ENCODE assay signal across 10 cellular contexts in the genomic region with DNA sequence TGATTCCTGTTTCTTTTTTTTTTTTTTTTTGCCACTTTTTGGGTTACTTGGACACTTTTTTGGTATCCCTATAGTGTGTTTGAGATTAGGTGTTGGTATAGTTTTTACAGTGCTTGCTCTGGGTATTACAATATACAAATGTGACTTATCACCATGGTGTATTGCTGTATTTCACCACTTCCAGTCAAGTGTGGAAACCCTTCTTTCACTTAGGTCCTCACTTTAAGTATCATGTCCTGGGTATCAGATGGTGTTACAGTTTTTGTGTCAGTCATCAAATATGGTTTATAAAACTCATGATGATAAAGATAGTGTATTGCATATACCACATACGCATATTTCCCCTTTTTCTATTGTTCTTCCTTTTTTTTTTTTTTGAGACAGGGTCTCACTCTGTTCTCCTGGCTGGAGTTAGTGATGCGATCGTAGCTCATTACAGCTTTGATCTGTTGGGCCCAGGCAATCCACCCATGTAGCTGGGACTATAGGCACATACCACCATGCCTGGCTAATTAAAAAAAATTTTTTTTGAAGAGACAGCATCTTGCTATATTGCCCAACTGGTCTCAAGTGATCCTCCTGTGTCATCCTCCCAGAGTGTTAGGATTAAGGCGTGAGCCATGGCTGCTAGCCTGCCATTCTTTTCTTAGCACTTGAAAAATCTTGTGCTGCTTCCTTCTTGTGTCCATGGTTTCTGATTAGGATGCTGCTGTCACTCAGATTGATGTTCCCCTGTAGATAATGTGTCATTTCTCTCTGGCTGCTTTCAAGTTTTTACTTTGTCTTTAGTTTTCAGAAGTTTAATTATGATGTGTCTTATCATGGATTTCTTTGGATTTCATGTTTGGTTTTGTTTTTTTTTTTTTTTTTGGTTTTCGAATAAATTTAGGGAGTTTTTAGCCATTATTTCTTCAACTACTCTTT. TPM values are rescaled to one million over a fixed set of nuclear protein-coding genes. Genes with fewer than 3 reads are reported as not detected.
DNase-seq lines count a peak whose midpoint lies in the region; ATAC-seq, FAIRE-seq and TF ChIP-seq lines count a peak whose summit lies in the region.
"Had no signal": no experiment of that assay in that cellular context is flagged by ENCODE, and none has a peak within 500 bp of the region (broad histone marks: within the 10 kb centered on the region; RNA-seq: fewer than 3 reads in every experiment).

No MANE protein-coding gene starts in this region.

- TF ChIP-seq POLR2A in H54 (IDR thresholded peaks at IDR 0.05; ENCODE audit: low read depth, low read length) = no peak

- no peaks in the 10 kb centered on the region for H3K9me2 ChIP-seq in MM.1S (replicated peaks; ENCODE audit: insufficient read depth, low read length)

- peaks cover 59% of the 10 kb centered on the region for H3K79me2 ChIP-seq in MM.1S (ENCODE audit: low read length)

- H3F3A ChIP-seq in MM.1S (ENCODE audit: insufficient read depth, low read length) = peaks cover 11% of the 10 kb centered on the region

- peak overlapping the region; percentile 87 for H3K4me3 Mint-ChIP-seq in activated T-helper 1 cell treated with anti-CD3 and anti-CD28 coated beads, Interleukin-12 subunit alpha, Interleukin-12 subunit beta, Interleukin-2, Interleukin-4 antibody, amounts not matched to agents 30 ng/mL and 10 ng/mL and 1 ng/mL, durations not matched to agents 14 hours and 24 hours and 36 hours
- H3K4me3 Mint-ChIP-seq in naive thymus-derived CD8-positive, alpha-beta T cell = peak overlapping the region; percentile 32 to 96 (median 92)

- 0 out of 2 replicates have a peak, but pooled peaks cover 6% of the 10 kb centered on the region for H3K4me1 ChIP-seq in MM.1S (ENCODE audit: low read length)

- H3K27me3 Mint-ChIP-seq in activated T-helper 1 cell treated with anti-CD3 and anti-CD28 coated beads, Interleukin-12 subunit alpha, Interleukin-12 subunit beta, Interleukin-2, Interleukin-4 antibody, amounts not matched to agents 30 ng/mL and 10 ng/mL and 1 ng/mL, durations not matched to agents 14 hours and 24 hours and 36 hours (ENCODE audit: insufficient read depth) = peaks cover under 1% of the 10 kb centered on the region
- peaks cover 0 to 3% (median 0%) of the 10 kb centered on the region in 5 donors for H3K27me3 Mint-ChIP-seq in naive thymus-derived CD8-positive, alpha-beta T cell

- no peaks in the 10 kb centered on the region for H3K9me3 ChIP-seq in MM.1S (replicated peaks; ENCODE audit: insufficient read depth, low read length)

- peak; percentile 52 for DNase-seq in GF-D8 (lab: John Stamatoyannopoulos, UW)
- no peak for DNase-seq in MM.1S
- DNase-seq in activated T-helper 1 cell treated with anti-CD3 and anti-CD28 coated beads, Interleukin-12 subunit alpha, Interleukin-12 subunit beta, Interleukin-2, Interleukin-4 antibody, amounts not matched to agents 30 ng/mL and 10 ng/mL and 1 ng/mL, durations not matched to agents 14 hours and 24 hours and 36 hours (ENCODE audit: low spot score) = no peak
- no peak for DNase-seq in naive thymus-derived CD8-positive, alpha-beta T cell
- no peak for DNase-seq in foreskin melanocyte
- no peak for DNase-seq in H54 (ENCODE audit: insufficient read length, low spot score)
- DNase-seq: activated CD4-positive, alpha-beta T cell treated with anti-CD3 and anti-CD28 coated beads for 48 hours; NCI-H526 treated with DMSO at 0.1 percent for 48 hours had no signal

- peaks cover 50% of the 10 kb centered on the region for H3K4me1 Mint-ChIP-seq in activated T-helper 1 cell treated with anti-CD3 and anti-CD28 coated beads, Interleukin-12 subunit alpha, Interleukin-12 subunit beta, Interleukin-2, Interleukin-4 antibody, amounts not matched to agents 30 ng/mL and 10 ng/mL and 1 ng/mL, durations not matched to agents 14 hours and 24 hours and 36 hours (ENCODE audit: low read depth)
- peaks cover 35 to 73% (median 66%) of the 10 kb centered on the region in 4 donors for H3K4me1 Mint-ChIP-seq in naive thymus-derived CD8-positive, alpha-beta T cell

- no peak overlapping the region for H3K4me3 ChIP-seq in MM.1S (ENCODE audit: low read length)
- H3K4me3 ChIP-seq: lung had no signal

- peak overlapping the region; percentile 64 for H3K27ac Mint-ChIP-seq in activated T-helper 1 cell treated with anti-CD3 and anti-CD28 coated beads, Interleukin-12 subunit alpha, Interleukin-12 subunit beta, Interleukin-2, Interleukin-4 antibody, amounts not matched to agents 30 ng/mL and 10 ng/mL and 1 ng/mL, durations not matched to agents 14 hours and 24 hours and 36 hours
- H3K27ac Mint-ChIP-seq in naive thymus-derived CD8-positive, alpha-beta T cell = peak overlapping the region in 8 of 10 donors; percentile 36 to 97 (median 70)

- H2AFZ ChIP-seq in MM.1S (ENCODE audit: low read length) = no peak overlapping the region

- peak overlapping the region; percentile 65; the same call in 1 of the 2 replicates for H3K4me2 ChIP-seq in MM.1S (ENCODE audit: low read depth, low read length)

- H3K27ac ChIP-seq in MM.1S (ENCODE audit: low read length) = no peak overlapping the region

- POLR2A ChIA-PET in naive thymus-derived CD8-positive, alpha-beta T cell (lab: Charles Lee) = interaction anchor here (0.6 to 0.7 kb wide), 2 partner anchors 8 to 12 kb away, joined by 5 to 6 read pairs; no protein-coding TSS in a partner anchor

- H3K27me3 ChIP-seq in MM.1S (replicated peaks; ENCODE audit: insufficient read depth, low read length) = no peaks in the 10 kb centered on the region

- peaks cover 23% of the 10 kb centered on the region for H3K36me3 Mint-ChIP-seq in activated T-helper 1 cell treated with anti-CD3 and anti-CD28 coated beads, Interleukin-12 subunit alpha, Interleukin-12 subunit beta, Interleukin-2, Interleukin-4 antibody, amounts not matched to agents 30 ng/mL and 10 ng/mL and 1 ng/mL, durations not matched to agents 14 hours and 24 hours and 36 hours (ENCODE audit: low read depth)
- H3K36me3 Mint-ChIP-seq in naive thymus-derived CD8-positive, alpha-beta T cell = peaks cover 5 to 25% (median 11%) of the 10 kb centered on the region in 3 donors

- no peaks in the 10 kb centered on the region for H4K20me1 ChIP-seq in MM.1S (ENCODE audit: insufficient read depth, low read length)

- H3K9ac ChIP-seq in MM.1S (ENCODE audit: low read length) = no peak overlapping the region

- TF ChIP-seq CTCF in MM.1S (IDR thresholded peaks at IDR 0.05; ENCODE audit: low read length) = no peak

- no peaks in the 10 kb centered on the region for H3K36me3 ChIP-seq in MM.1S (replicated peaks; ENCODE audit: insufficient read depth, low read length)

- no peak for ATAC-seq in naive thymus-derived CD8-positive, alpha-beta T cell
- ATAC-seq in HG03025 (IDR thresholded peaks at IDR 0.05; ENCODE audit: low FRiP score, unreplicated experiment) = no peak

- FAIRE-seq in H54 (lab: Jason Lieb, UNC) = no peak

- peaks cover 21% of the 10 kb centered on the region for H3K9me3 Mint-ChIP-seq in activated T-helper 1 cell treated with anti-CD3 and anti-CD28 coated beads, Interleukin-12 subunit alpha, Interleukin-12 subunit beta, Interleukin-2, Interleukin-4 antibody, amounts not matched to agents 30 ng/mL and 10 ng/mL and 1 ng/mL, durations not matched to agents 14 hours and 24 hours and 36 hours
- peaks cover 0 to 13% (median 1%) of the 10 kb centered on the region in 9 donors for H3K9me3 Mint-ChIP-seq in naive thymus-derived CD8-positive, alpha-beta T cell

- intact Hi-C loops in activated T-helper 1 cell treated with anti-CD3 and anti-CD28 coated beads, Interleukin-12 subunit alpha, Interleukin-12 subunit beta, Interleukin-2, Interleukin-4 antibody, amounts not matched to agents 30 ng/mL and 10 ng/mL and 1 ng/mL, durations not matched to agents 14 hours and 24 hours and 36 hours (cut with micrococcal nuclease) = no loop called here

RNA-seq across cellular contexts. Expression of gene ATP9B, which starts 2.1 kb away (rescaled TPM):
- 26.1 and 31.4 TPM in 2 replicates for total RNA-seq in activated T-helper 1 cell treated with anti-CD3 and anti-CD28 coated beads, Interleukin-12 subunit alpha, Interleukin-12 subunit beta, Interleukin-2, Interleukin-4 antibody, amounts not matched to agents 30 ng/mL and 10 ng/mL and 1 ng/mL, durations not matched to agents 14 hours and 24 hours and 36 hours
- 10 to 100 TPM; 74.5 to 79.5 TPM for total RNA-seq in naive thymus-derived CD8-positive, alpha-beta T cell
- 10 to 100 TPM; 16.0 to 18.6 (median 17.1) TPM for polyA plus RNA-seq in naive thymus-derived CD8-positive, alpha-beta T cell
